In the genomic region with DNA sequence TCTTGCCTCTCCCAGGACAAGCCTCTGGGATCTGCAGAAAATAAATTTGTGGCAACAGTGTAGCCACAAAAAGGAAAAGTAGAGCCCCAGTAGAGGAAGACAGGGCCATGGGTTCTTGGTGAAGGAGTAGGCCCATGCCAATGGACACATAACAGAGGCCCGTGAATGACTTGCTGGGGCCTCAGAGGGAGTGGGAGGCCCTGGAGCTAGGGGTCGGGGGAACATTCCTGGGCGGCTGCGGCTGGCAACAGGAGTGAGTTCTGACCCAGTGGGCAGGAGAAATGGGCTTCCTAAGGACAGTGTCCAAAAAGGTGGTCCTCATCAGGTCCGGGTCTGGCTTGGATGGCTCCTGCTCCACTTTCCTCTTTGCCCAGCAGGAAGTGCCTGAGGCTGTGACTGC, we compare ENCODE assay signal across 32 cellular contexts.
"Had no signal": no experiment of that assay in that cellular context is flagged by ENCODE, and none has a peak within 500 bp of the region (broad histone marks: within the 10 kb centered on the region; RNA-seq: fewer than 3 reads in every experiment).

No MANE protein-coding gene starts in this region.

- H3K4me3 ChIP-seq: adrenal gland, body of pancreas, esophagus squamous epithelium, gastroesophageal sphincter, heart right ventricle had no signal

- FAIRE-seq: colon, endometrium, endothelial cell of umbilical vein had no signal

- H3K27ac ChIP-seq: adrenal gland, body of pancreas, epithelial cell of prostate, esophagus squamous epithelium, gastroesophageal sphincter, heart right ventricle, WERI-Rb-1 had no signal

- H3K4me1 ChIP-seq: adrenal gland, esophagus squamous epithelium, gastroesophageal sphincter had no signal

- DNase-seq: activated B cell treated with CpG ODN at 0.5 μM for 24 hours; activated CD4-positive, alpha-beta T cell treated with anti-CD3 and anti-CD28 coated beads for 48 hours; activated CD4-positive, alpha-beta T cell treated with anti-CD3 and anti-CD28 coated beads, Interleukin-2, amount 50 U/mL, for 1 hour; activated CD4-positive, alpha-beta T cell treated with anti-CD3 and anti-CD28 coated beads, Interleukin-2, amount 50 U/mL, for 48 hours; activated CD8-positive, alpha-beta memory T cell treated with anti-CD3 and anti-CD28 coated beads, Interleukin-2, amount 10 ng/mL, durations not matched to agents 7 days and 5 days; activated CD8-positive, alpha-beta memory T cell treated with anti-CD3 and anti-CD28 coated beads, Interleukin-2, amount 50 U/mL, for 4 hours; activated CD8-positive, alpha-beta T cell treated with anti-CD3 and anti-CD28 coated beads for 36 hours; activated naive CD4-positive, alpha-beta T cell treated with anti-CD3 and anti-CD28 coated beads for 36 hours; activated naive CD8-positive, alpha-beta T cell treated with anti-CD3 and anti-CD28 coated beads for 36 hours; activated naive CD8-positive, alpha-beta T cell treated with anti-CD3 and anti-CD28 coated beads, Interleukin-2, amount 50 U/mL, for 24 hours; activated T-cell treated with anti-CD3 and anti-CD28 coated beads for 4 hours; activated T-cell treated with anti-CD3 and anti-CD28 coated beads, Interleukin-2, amount 50 U/mL, for 24 hours; activated T-cell treated with anti-CD3 and anti-CD28 coated beads, Interleukin-2, amount 50 U/mL, for 72 hours; adrenal gland; aorta; caudate nucleus; cortex of kidney; dermis blood vessel endothelial cell; effector CD8-positive, alpha-beta T cell; esophagus squamous epithelium; foreskin melanocyte; heart right ventricle; T-helper 1 cell; T-helper 17 cell; T1000; WERI-Rb-1 had no signal

- H3K36me3 ChIP-seq: adrenal gland, esophagus squamous epithelium, gastroesophageal sphincter, heart right ventricle, WERI-Rb-1 had no signal

- H3K27me3 ChIP-seq: adrenal gland, body of pancreas, heart right ventricle had no signal

- H3K9me3 ChIP-seq: adrenal gland, body of pancreas, esophagus squamous epithelium, gastroesophageal sphincter, heart right ventricle had no signal
